18 cellular contexts compared by ENCODE assay signal in genomic region chr19:2011169-2011568, GRCh38. TPM values are rescaled to one million over a fixed set of nuclear protein-coding genes. Genes with fewer than 3 reads are reported as not detected.
DNase-seq lines count a peak whose midpoint lies in the region; ATAC-seq, FAIRE-seq and TF ChIP-seq lines count a peak whose summit lies in the region.
"Had no signal": no experiment of that assay in that cellular context is flagged by ENCODE, and none has a peak within 500 bp of the region (broad histone marks: within the 10 kb centered on the region; RNA-seq: fewer than 3 reads in every experiment).

No MANE protein-coding gene starts in this region.

- TF ChIP-seq EP300 in HepG2 (IDR thresholded peaks at IDR 0.05; ENCODE audit: low read depth in 2 of 2, low read length in 2 of 2) (no peak), HepG2 (CRISPR knock-in tag; IDR thresholded peaks at IDR 0.05; ENCODE audit: borderline replicate concordance) (no peak), K562 (IDR thresholded peaks at IDR 0.05; ENCODE audit: low read length) (no peak), stomach (IDR thresholded peaks at IDR 0.05) (no peak)

- H3F3A ChIP-seq in neural progenitor cell (ENCODE audit: low read depth): peaks cover 2% of the 10 kb centered on the region

- TF ChIP-seq RAD21 in HepG2 (CRISPR knock-in tag; IDR thresholded peaks at IDR 0.05) (no peak), K562 (CRISPR knock-in tag; conservative IDR thresholded peaks at IDR 0.05 in 1 of 2, IDR thresholded peaks at IDR 0.05 in 1 of 2) (no peak)

- H3K9me1 ChIP-seq in K562 (ENCODE audit: control insufficient read depth, insufficient read depth, low read length): no peaks in the 10 kb centered on the region

- H3K27me3 Mint-ChIP-seq in neural progenitor cell (ENCODE audit: insufficient read depth, low read depth) (peaks cover 9% of the 10 kb centered on the region), type B pancreatic cell (no peaks in the 10 kb centered on the region)

- H3K27ac Mint-ChIP-seq in neural progenitor cell (no peak overlapping the region), type B pancreatic cell (peak overlapping the region; percentile 39)
- H3K27ac Mint-ChIP-seq: GM23338 had no signal

- H3K4me1 Mint-ChIP-seq in neural progenitor cell: peaks cover 12% of the 10 kb centered on the region
- no peaks in the 10 kb centered on the region for H3K4me1 Mint-ChIP-seq in type B pancreatic cell (ENCODE audit: unreplicated experiment)

- H3K79me2 ChIP-seq in HepG2 (ENCODE audit: insufficient read depth, low read length) (peaks cover 2% of the 10 kb centered on the region), K562 (ENCODE audit: control insufficient read depth, insufficient read depth, low read length) (peaks cover 7% of the 10 kb centered on the region), neural progenitor cell (ENCODE audit: low read depth) (peaks cover 75% of the 10 kb centered on the region)

- BruUV-seq in HepG2 (replicated peaks; lab: Mats Ljungman, UMichigan) (no TSS peak), K562 (replicated peaks; lab: Mats Ljungman, UMichigan) (no TSS peak)

- H3K9me3 ChIP-seq in HepG2 (ENCODE audit: low read length) (no peaks in the 10 kb centered on the region), right lobe of liver (no peaks in the 10 kb centered on the region), K562 (replicated peaks; ENCODE audit: control insufficient read depth, insufficient read depth, low read depth, low read length) (no peaks in the 10 kb centered on the region), neural progenitor cell (ENCODE audit: low read depth) (no peaks in the 10 kb centered on the region), stomach (no peaks in the 10 kb centered on the region)
- H3K9me3 ChIP-seq: A549 had no signal

- CTCF ChIA-PET in HepG2 (lab: Yijun Ruan, JAX; ENCODE audit: low intra/inter-chr PET ratio, low total read pairs): no interaction called here
- CTCF ChIA-PET in K562 (lab: Yijun Ruan, JAX; ENCODE audit: low intra/inter-chr PET ratio): no interaction called here

- POLR2A ChIA-PET in HepG2 (lab: Yijun Ruan, JAX): no interaction called here
- POLR2A ChIA-PET in K562 (lab: Yijun Ruan, JAX): interaction anchor here (0.8 kb wide), 1 partner anchor 20 kb away, joined by 3 read pairs; no protein-coding TSS in a partner anchor

- H3K9me3 Mint-ChIP-seq in neural progenitor cell (peaks cover 7% of the 10 kb centered on the region), type B pancreatic cell (no peaks in the 10 kb centered on the region)
- H3K9me3 Mint-ChIP-seq: GM23338 had no signal

- DNase-seq in HepG2 (ENCODE audit: low spot score): no peak
- DNase-seq in right lobe of liver: no peak
- no peak for DNase-seq in K562 (ENCODE audit: extremely low read depth in 1 of 4, low spot score in 3 of 4)
- no peak for DNase-seq in neural progenitor cell (ENCODE audit: low spot score)
- DNase-seq in type B pancreatic cell (ENCODE audit: extremely low spot score, unreplicated experiment): no peak
- DNase-seq in stomach: no peak
- no peak for DNase-seq in left colon
- DNase-seq: GF-D8, Kasumi-1, MM.1S, NCI-H1105 treated with DMSO at 0.1 percent for 48 hours, NCI-H187 treated with DMSO at 0.1 percent for 48 hours, NCI-H526 treated with DMSO at 0.1 percent for 48 hours, SIG-M5 had no signal

- H3K4me2 ChIP-seq in HepG2 (ENCODE audit: low read depth, low read length) (no peak overlapping the region), K562 (ENCODE audit: insufficient read depth, low read length) (no peak overlapping the region), neural progenitor cell (no peak overlapping the region)
- H3K4me2 ChIP-seq: A549; BLaER1 treated with 17β-estradiol and CSF1 and Interleukin-3, amounts not matched to agents 10 nM and 100 nM; GM23338 had no signal

- ATAC-seq in HepG2 (no peak), right lobe of liver (no peak), K562 (0 out of 3 replicates have a peak, but pooled peaks have one; percentile 14), HG02763 (IDR thresholded peaks at IDR 0.05; ENCODE audit: unreplicated experiment) (no peak), left colon (no peak)
- ATAC-seq: A549, GM23338 had no signal

- TF ChIP-seq CTCF in HepG2 (CRISPR knock-in tag; IDR thresholded peaks at IDR 0.05): no peak
- no peak for TF ChIP-seq CTCF in right lobe of liver (IDR thresholded peaks at IDR 0.05)
- TF ChIP-seq CTCF in K562 (IDR thresholded peaks at IDR 0.05 in 2 of 3, conservative IDR thresholded peaks at IDR 0.05 in 1 of 3; ENCODE audit: insufficient read depth in 2 of 3, low read depth in 1 of 3, low read length in 3 of 3): no peak
- TF ChIP-seq CTCF in neural progenitor cell (IDR thresholded peaks at IDR 0.05): no peak
- no peak for TF ChIP-seq CTCF in type B pancreatic cell (conservative IDR thresholded peaks at IDR 0.05)
- TF ChIP-seq CTCF in stomach (IDR thresholded peaks at IDR 0.05): no peak

- FAIRE-seq in HepG2 (lab: Jason Lieb, UNC): no peak
- FAIRE-seq in K562 (lab: Jason Lieb, UNC): no peak
- FAIRE-seq: A549 had no signal

- H3K36me3 ChIP-seq in HepG2 (replicated peaks in 1 of 2; ENCODE audit: control insufficient read depth in 1 of 2, insufficient read depth in 2 of 2, low read length in 2 of 2) (no peaks in the 10 kb centered on the region), right lobe of liver (no peaks in the 10 kb centered on the region), K562 (ENCODE audit: control insufficient read depth, insufficient read depth, low read length) (no peaks in the 10 kb centered on the region), neural progenitor cell (no peaks in the 10 kb centered on the region), stomach (peaks cover 0 to 18% (median 4%) of the 10 kb centered on the region in 4 donors)

- in situ Hi-C loops in HepG2 (cut with HindIII; ENCODE audit: extremely low pct_ligation_motif_present, low pct_unique_long_range_greater_than_20kb) (no loop called here), K562 (cut with MboI) (no loop called here)

- TF ChIP-seq POLR2A in HepG2 (IDR thresholded peaks at IDR 0.05; ENCODE audit: insufficient read depth in 1 of 2, low read depth in 2 of 2, low read length in 2 of 2) (no peak), right lobe of liver (IDR thresholded peaks at IDR 0.05) (no peak), K562 (conservative IDR thresholded peaks at IDR 0.05) (no peak), stomach (IDR thresholded peaks at IDR 0.05) (no peak)

- H3K4me1 ChIP-seq in HepG2 (ENCODE audit: insufficient read depth, low read length) (peaks cover 18% of the 10 kb centered on the region), right lobe of liver (no peaks in the 10 kb centered on the region), K562 (replicated peaks in 1 of 2; ENCODE audit: control insufficient read depth in 2 of 2, insufficient read depth in 2 of 2, low read length in 2 of 2) (peaks cover 0 to 41% of the 10 kb centered on the region in 2 experiments; a peak in 2 of 5 replicates), neural progenitor cell (peaks cover 11% of the 10 kb centered on the region), stomach (peaks cover 19 to 33% (median 24%) of the 10 kb centered on the region in 4 donors)

- H3K4me3 Mint-ChIP-seq in neural progenitor cell: peak overlapping the region; percentile 48
- H3K4me3 Mint-ChIP-seq in type B pancreatic cell: peak overlapping the region; percentile 69
- H3K4me3 Mint-ChIP-seq: GM23338 had no signal

- H3K36me3 Mint-ChIP-seq in neural progenitor cell: peaks cover 24% of the 10 kb centered on the region
- H3K36me3 Mint-ChIP-seq in type B pancreatic cell: peaks cover 14% of the 10 kb centered on the region

- no peaks in the 10 kb centered on the region for H3K27me3 ChIP-seq in HepG2 (ENCODE audit: control insufficient read depth in 1 of 2, insufficient read depth in 2 of 2, low read length in 2 of 2)
- H3K27me3 ChIP-seq in right lobe of liver: no peaks in the 10 kb centered on the region
- H3K27me3 ChIP-seq in K562 (ENCODE audit: control insufficient read depth in 2 of 2, insufficient read depth in 2 of 2, low read length in 2 of 2): no peaks in the 10 kb centered on the region
- no peaks in the 10 kb centered on the region for H3K27me3 ChIP-seq in neural progenitor cell
- H3K27me3 ChIP-seq in stomach: no peaks in the 10 kb centered on the region
- H3K27me3 ChIP-seq: BLaER1 treated with 17β-estradiol and CSF1 and Interleukin-3, amounts not matched to agents 10 nM and 100 nM had no signal

- WGBS in HepG2 (ENCODE audit: low lambda C conversion rate): 95% methylated on average over 12 of the region's 12 CpGs
- 54% methylated on average over 2 of the region's 12 CpGs for WGBS in right lobe of liver (ENCODE audit: insufficient coverage, low coverage, low lambda C conversion rate, missing lambda C conversion rate)
- WGBS in K562 (ENCODE audit: insufficient coverage, low coverage, missing lambda C conversion rate): 79% methylated on average over 9 of the region's 12 CpGs
- WGBS in stomach, 5 donors: 89 to 94% (median 91%) methylated on average over 12 of the region's 12 CpGs

- peaks cover 2% of the 10 kb centered on the region; the same call in 1 of the 2 replicates for H4K20me1 ChIP-seq in HepG2 (ENCODE audit: insufficient read depth, low read length)
- no peaks in the 10 kb centered on the region for H4K20me1 ChIP-seq in K562 (replicated peaks; ENCODE audit: control insufficient read depth, insufficient read depth, low read length)
- H4K20me1 ChIP-seq in neural progenitor cell (ENCODE audit: low read depth): peaks cover 56% of the 10 kb centered on the region

- H2AFZ ChIP-seq in HepG2 (ENCODE audit: low read length) (no peak overlapping the region), K562 (ENCODE audit: low read depth, low read length) (no peak overlapping the region), neural progenitor cell (replicated peaks) (no peak overlapping the region)
- H2AFZ ChIP-seq: GM23338 had no signal

- H3K27ac ChIP-seq in HepG2 (ENCODE audit: extremely low read length, insufficient read depth, low read length): no peak overlapping the region
- H3K27ac ChIP-seq in right lobe of liver: no peak overlapping the region
- no peak overlapping the region for H3K27ac ChIP-seq in K562 (ENCODE audit: extremely low read depth, low read depth, low read length)
- H3K27ac ChIP-seq in neural progenitor cell: no peak overlapping the region
- no peak overlapping the region for H3K27ac ChIP-seq in stomach
- H3K27ac ChIP-seq: A549; BLaER1 treated with 17β-estradiol and CSF1 and Interleukin-3, amounts not matched to agents 10 nM and 100 nM had no signal

- H3K9ac ChIP-seq in HepG2 (ENCODE audit: insufficient read depth, low read depth, low read length): no peak overlapping the region
- no peak overlapping the region for H3K9ac ChIP-seq in K562 (ENCODE audit: insufficient read depth in 1 of 2, low read depth in 2 of 2, low read length in 2 of 2)
- no peak overlapping the region for H3K9ac ChIP-seq in neural progenitor cell

- H3K4me3 ChIP-seq in HepG2 (replicated peaks in 1 of 3; ENCODE audit: insufficient read depth in 1 of 3, low read depth in 2 of 3, low read length in 3 of 3) (no peak overlapping the region), right lobe of liver (no peak overlapping the region), K562 (no peak overlapping the region), neural progenitor cell (no peak overlapping the region), stomach (no peak overlapping the region)
- H3K4me3 ChIP-seq: A549; BLaER1 treated with 17β-estradiol and CSF1 and Interleukin-3, amounts not matched to agents 10 nM and 100 nM; GM23338 had no signal

- intact Hi-C loops in HepG2 (cut with micrococcal nuclease; ENCODE audit: unreplicated experiment) (loop anchor here (10.0 kb wide), 1 partner anchor 144 kb away; the partner anchor contains the start of gene AP3D1), right lobe of liver (cut with DNase I) (loop anchor here in 1 of 2 donors (5.0 kb wide), 1 partner anchor 64 kb away; no protein-coding TSS in a partner anchor), K562 (cut with micrococcal nuclease) (no loop called here), stomach (cut with DNase I; ENCODE audit: low total_unique reads) (loop anchor here (10.0 kb wide), 1 partner anchor 76 kb away; no protein-coding TSS in a partner anchor), left colon (cut with DNase I, micrococcal nuclease) (no loop called here)

RNA-seq across cellular contexts. Expression of gene BTBD2, which starts 4.3 kb away (rescaled TPM):
- total RNA-seq in HepG2 (2016; rRNA removed; fragmentation: Illumina TruSeq; extraction: Trizol) (28.1 and 30.9 TPM in 2 replicates), right lobe of liver (10 to 100 TPM; 22.2 to 42.6 (median 29.2) TPM), K562 (2014; rRNA removed) (5.6 and 8.1 TPM in 2 replicates), K562 (2014; rRNA removed; fragmentation: Illumina TruSeq; extraction: Trizol) (1.5 and 2.0 TPM in 2 replicates), K562 (2015; rRNA removed; fragmentation: Illumina TruSeq; extraction: Trizol) (6.4 and 6.9 TPM in 2 replicates), K562 (2021) (13.3 and 15.6 TPM in 2 replicates), neural progenitor cell (ENCODE audit: low replicate concordance) (48.8 and 148 TPM in 2 replicates), type B pancreatic cell (ENCODE audit: low replicate concordance) (72.5 and 118 TPM in 2 replicates), stomach (10 to 100 TPM; 17.9 to 39.6 (median 33.3) TPM), left colon (10 to 100 TPM; 73.1 to 73.7 TPM)
- total RNA-seq in HepG2 (2016; cell fraction: cytosol; rRNA removed; fragmentation: Illumina TruSeq; extraction: Trizol; ENCODE audit: low read depth): 33.3 and 38.0 TPM in 2 replicates
- 26.7 and 27.1 TPM in 2 replicates for total RNA-seq in HepG2 (2016; cell fraction: insoluble cytoplasmic fraction; rRNA removed; fragmentation: Illumina TruSeq; extraction: Trizol)
- 73.7 and 74.9 TPM in 2 replicates for total RNA-seq in HepG2 (2016; cell fraction: membrane; rRNA removed; fragmentation: Illumina TruSeq; extraction: Trizol)
- 18.7 and 18.8 TPM in 2 replicates for total RNA-seq in HepG2 (2016; cell fraction: nucleus; rRNA removed; fragmentation: Illumina TruSeq; extraction: Trizol)
- polyA plus RNA-seq in HepG2 (2011; rRNA removed) (45.3 and 45.6 TPM in 2 replicates), K562 (2011; rRNA removed) (10.2 and 30.9 TPM in 2 replicates), K562 (2014; fragmentation: Illumina TruSeq; extraction: Trizol) (7.4 and 11.0 TPM in 2 replicates), K562 (2014; fragmentation: Nextera tagmentation; extraction: Ambion mirVana) (under 1 TPM; 0.10 to 0.28 TPM), K562 (2014; rRNA removed) (9.6 TPM in 2 replicates), stomach (10 to 100 TPM; 39.9 to 50.2 (median 40.9) TPM)
- 23.9 and 43.2 TPM in 2 replicates for polyA plus RNA-seq in HepG2 (2011; cell fraction: cytosol; rRNA removed)
- 43.1 and 48.6 TPM in 2 replicates for polyA plus RNA-seq in HepG2 (2011; cell fraction: nucleus; rRNA removed)
- 46.5 and 49.0 TPM in 2 replicates for polyA plus RNA-seq in HepG2 (2012)
- 74.0 and 79.4 TPM in 2 replicates for polyA plus RNA-seq in HepG2 (2016; cell fraction: cytosol; fragmentation: Illumina TruSeq; extraction: Trizol; ENCODE audit: low read depth)
- polyA plus RNA-seq in HepG2 (2016; cell fraction: insoluble cytoplasmic fraction; fragmentation: Illumina TruSeq; extraction: Trizol; ENCODE audit: low read depth): 39.4 and 51.6 TPM in 2 replicates
- polyA plus RNA-seq in HepG2 (2016; cell fraction: membrane; fragmentation: Illumina TruSeq; extraction: Trizol; ENCODE audit: low read depth): 106 and 123 TPM in 2 replicates
- polyA plus RNA-seq in HepG2 (2016; cell fraction: nucleus; fragmentation: Illumina TruSeq; extraction: Trizol; ENCODE audit: insufficient read depth, low read depth): 43.6 and 45.5 TPM in 2 replicates
- 32.8 and 55.6 TPM in 2 replicates for polyA minus RNA-seq in HepG2 (2011; rRNA and poly(A)+ RNA removed; ENCODE audit: low replicate concordance)
- polyA minus RNA-seq in HepG2 (2011; cell fraction: cytosol; rRNA and poly(A)+ RNA removed): 39.1 and 43.2 TPM in 2 replicates
- 10.3 and 12.1 TPM in 2 replicates for polyA minus RNA-seq in HepG2 (2011; cell fraction: nucleus; rRNA and poly(A)+ RNA removed)
- total RNA-seq in K562 (2011; cell fraction: chromatin; rRNA removed; ENCODE audit: low replicate concordance): 7.3 and 29.0 TPM in 2 replicates
- 16.4 and 17.0 TPM in 2 replicates for total RNA-seq in K562 (2011; cell fraction: nucleolus; rRNA removed)
- total RNA-seq in K562 (2011; cell fraction: nucleoplasm; rRNA removed): 14.3 and 16.7 TPM in 2 replicates
- 21.5 and 25.6 TPM in 2 replicates for polyA plus RNA-seq in K562 (2011; cell fraction: cytosol; rRNA removed)
- 21.2 and 25.9 TPM in 2 replicates for polyA plus RNA-seq in K562 (2011; cell fraction: nucleus; rRNA removed)
- 18.5 and 62.5 TPM in 2 replicates for polyA plus RNA-seq in K562 (2012)
- polyA minus RNA-seq in K562 (2011; rRNA and poly(A)+ RNA removed): 4.1 and 4.9 TPM in 2 replicates
- 15.5 and 42.0 TPM in 2 replicates for polyA minus RNA-seq in K562 (2011; cell fraction: cytosol; rRNA and poly(A)+ RNA removed)
- polyA minus RNA-seq in K562 (2011; cell fraction: nucleus; rRNA and poly(A)+ RNA removed): 5.9 and 11.9 TPM in 2 replicates

RNA-seq across cellular contexts. Expression of gene MKNK2, which starts 39.9 kb away (rescaled TPM):
- total RNA-seq in HepG2 (2016; rRNA removed; fragmentation: Illumina TruSeq; extraction: Trizol): 35.5 and 44.9 TPM in 2 replicates
- 52.3 and 57.0 TPM in 2 replicates for total RNA-seq in HepG2 (2016; cell fraction: cytosol; rRNA removed; fragmentation: Illumina TruSeq; extraction: Trizol; ENCODE audit: low read depth)
- 30.7 and 45.2 TPM in 2 replicates for total RNA-seq in HepG2 (2016; cell fraction: insoluble cytoplasmic fraction; rRNA removed; fragmentation: Illumina TruSeq; extraction: Trizol)
- total RNA-seq in HepG2 (2016; cell fraction: membrane; rRNA removed; fragmentation: Illumina TruSeq; extraction: Trizol): 90.7 and 98.8 TPM in 2 replicates
- 29.7 and 31.4 TPM in 2 replicates for total RNA-seq in HepG2 (2016; cell fraction: nucleus; rRNA removed; fragmentation: Illumina TruSeq; extraction: Trizol)
- 112 and 129 TPM in 2 replicates for polyA plus RNA-seq in HepG2 (2011; rRNA removed)
- 75.6 and 125 TPM in 2 replicates for polyA plus RNA-seq in HepG2 (2011; cell fraction: cytosol; rRNA removed)
- 253 and 307 TPM in 2 replicates for polyA plus RNA-seq in HepG2 (2011; cell fraction: nucleus; rRNA removed)
- 68.1 and 73.6 TPM in 2 replicates for polyA plus RNA-seq in HepG2 (2012)
- 65.6 and 66.5 TPM in 2 replicates for polyA plus RNA-seq in HepG2 (2016; cell fraction: cytosol; fragmentation: Illumina TruSeq; extraction: Trizol; ENCODE audit: low read depth)
- polyA plus RNA-seq in HepG2 (2016; cell fraction: insoluble cytoplasmic fraction; fragmentation: Illumina TruSeq; extraction: Trizol; ENCODE audit: low read depth): 34.0 and 45.2 TPM in 2 replicates
- 77.4 and 85.7 TPM in 2 replicates for polyA plus RNA-seq in HepG2 (2016; cell fraction: membrane; fragmentation: Illumina TruSeq; extraction: Trizol; ENCODE audit: low read depth)
- polyA plus RNA-seq in HepG2 (2016; cell fraction: nucleus; fragmentation: Illumina TruSeq; extraction: Trizol; ENCODE audit: insufficient read depth, low read depth): 73.2 and 74.3 TPM in 2 replicates
- 79.7 and 204 TPM in 2 replicates for polyA minus RNA-seq in HepG2 (2011; rRNA and poly(A)+ RNA removed; ENCODE audit: low replicate concordance)
- 99.9 and 101 TPM in 2 replicates for polyA minus RNA-seq in HepG2 (2011; cell fraction: cytosol; rRNA and poly(A)+ RNA removed)
- 40.2 and 51.7 TPM in 2 replicates for polyA minus RNA-seq in HepG2 (2011; cell fraction: nucleus; rRNA and poly(A)+ RNA removed)
- 100 to 1,000 TPM in 4 of 6 experiments, 10 to 100 TPM in 2; 80.5 to 218 (median 117) TPM for total RNA-seq in right lobe of liver
- 62.3 and 206 TPM in 2 replicates for total RNA-seq in K562 (2011; cell fraction: chromatin; rRNA removed; ENCODE audit: low replicate concordance)
- total RNA-seq in K562 (2011; cell fraction: nucleolus; rRNA removed): 137 and 161 TPM in 2 replicates
- 83.2 and 85.9 TPM in 2 replicates for total RNA-seq in K562 (2011; cell fraction: nucleoplasm; rRNA removed)
- 83.9 and 114 TPM in 2 replicates for total RNA-seq in K562 (2014; rRNA removed)
- 19.3 and 22.0 TPM in 2 replicates for total RNA-seq in K562 (2014; rRNA removed; fragmentation: Illumina TruSeq; extraction: Trizol)
- total RNA-seq in K562 (2015; rRNA removed; fragmentation: Illumina TruSeq; extraction: Trizol): 48.6 and 51.9 TPM in 2 replicates
- total RNA-seq in K562 (2021): 179 and 191 TPM in 2 replicates
- 59.3 and 97.4 TPM in 2 replicates for polyA plus RNA-seq in K562 (2011; rRNA removed)
- polyA plus RNA-seq in K562 (2011; cell fraction: cytosol; rRNA removed): 77.0 and 149 TPM in 2 replicates
- polyA plus RNA-seq in K562 (2011; cell fraction: nucleus; rRNA removed): 131 and 186 TPM in 2 replicates
- 69.2 and 176 TPM in 2 replicates for polyA plus RNA-seq in K562 (2012)
- 44.6 and 77.5 TPM in 2 replicates for polyA plus RNA-seq in K562 (2014; fragmentation: Illumina TruSeq; extraction: Trizol)
- polyA plus RNA-seq in K562 (2014; fragmentation: Nextera tagmentation; extraction: Ambion mirVana): 1 to 10 TPM; 5.1 to 5.5 TPM
- 87.2 and 91.7 TPM in 2 replicates for polyA plus RNA-seq in K562 (2014; rRNA removed)
- polyA minus RNA-seq in K562 (2011; rRNA and poly(A)+ RNA removed): 39.4 and 48.9 TPM in 2 replicates
- 99.7 and 155 TPM in 2 replicates for polyA minus RNA-seq in K562 (2011; cell fraction: cytosol; rRNA and poly(A)+ RNA removed)
- 43.6 and 57.8 TPM in 2 replicates for polyA minus RNA-seq in K562 (2011; cell fraction: nucleus; rRNA and poly(A)+ RNA removed)
- 46.0 and 106 TPM in 2 replicates for total RNA-seq in neural progenitor cell (ENCODE audit: low replicate concordance)
- 118 and 120 TPM in 2 replicates for total RNA-seq in type B pancreatic cell (ENCODE audit: low replicate concordance)
- 100 to 1,000 TPM in 2 of 5 donors, 10 to 100 TPM in 3; 38.7 to 192 (median 83.9) TPM for total RNA-seq in stomach
- polyA plus RNA-seq in stomach: 100 to 1,000 TPM; 102 to 164 (median 130) TPM
- total RNA-seq in left colon: 100 to 1,000 TPM; 242 to 319 TPM

Comparison
In these comparisons a context has a peak if more than half of its experiments do, and no peak if none do; other contexts are left out.
1. intact Hi-C loops: an anchor here in HepG2 (10.0 kb wide) and stomach (10.0 kb wide); none called in K562 and left colon.
2. Of the 241 proteins assayed by ChIP-seq in both HepG2 and K562: peak only in HepG2: RBFOX2; only in K562: POLR2G; in both: none; in neither: 239.